Comparison of ENCODE assay signal across 12 cellular contexts in genomic region chr16:11024333-11025053, GRCh38.
DNase-seq lines count a peak whose midpoint lies in the region; ATAC-seq, FAIRE-seq and TF ChIP-seq lines count a peak whose summit lies in the region.
"Had no signal": no experiment of that assay in that cellular context is flagged by ENCODE, and none has a peak within 500 bp of the region (broad histone marks: within the 10 kb centered on the region; RNA-seq: fewer than 3 reads in every experiment).

No MANE protein-coding gene starts in this region.

- H3K27me3 Mint-ChIP-seq in activated naive CD8-positive, alpha-beta T cell treated with anti-CD3 and anti-CD28 coated beads, Interleukin-2, amount 10 ng/mL, durations not matched to agents 7 days and 5 days = no peaks in the 10 kb centered on the region
- H3K27me3 Mint-ChIP-seq in activated naive CD8-positive, alpha-beta T cell treated with anti-CD3 and anti-CD28 coated beads for 36 hours = no peaks in the 10 kb centered on the region
- no peaks in the 10 kb centered on the region for H3K27me3 Mint-ChIP-seq in astrocyte (ENCODE audit: low read depth, unreplicated experiment)
- no peaks in the 10 kb centered on the region for H3K27me3 Mint-ChIP-seq in T-helper 17 cell

- H3K9me3 Mint-ChIP-seq in activated naive CD8-positive, alpha-beta T cell treated with anti-CD3 and anti-CD28 coated beads, Interleukin-2, amount 10 ng/mL, durations not matched to agents 7 days and 5 days = peaks cover 17% of the 10 kb centered on the region
- peaks cover 26% of the 10 kb centered on the region for H3K9me3 Mint-ChIP-seq in activated naive CD8-positive, alpha-beta T cell treated with anti-CD3 and anti-CD28 coated beads for 36 hours
- peaks cover 23% of the 10 kb centered on the region for H3K9me3 Mint-ChIP-seq in astrocyte (ENCODE audit: unreplicated experiment)

- peak overlapping the region; percentile 9 for H3K4me3 Mint-ChIP-seq in activated naive CD8-positive, alpha-beta T cell treated with anti-CD3 and anti-CD28 coated beads, Interleukin-2, amount 10 ng/mL, durations not matched to agents 7 days and 5 days
- H3K4me3 Mint-ChIP-seq in activated naive CD8-positive, alpha-beta T cell treated with anti-CD3 and anti-CD28 coated beads for 36 hours = no peak overlapping the region
- H3K4me3 Mint-ChIP-seq in astrocyte (ENCODE audit: unreplicated experiment) (no peak overlapping the region), T-helper 17 cell (no peak overlapping the region)

- peaks cover 27% of the 10 kb centered on the region for H3K4me1 Mint-ChIP-seq in activated naive CD8-positive, alpha-beta T cell treated with anti-CD3 and anti-CD28 coated beads, Interleukin-2, amount 10 ng/mL, durations not matched to agents 7 days and 5 days
- H3K4me1 Mint-ChIP-seq in activated naive CD8-positive, alpha-beta T cell treated with anti-CD3 and anti-CD28 coated beads for 36 hours = no peaks in the 10 kb centered on the region
- H3K4me1 Mint-ChIP-seq in astrocyte (ENCODE audit: low read depth, unreplicated experiment) (no peaks in the 10 kb centered on the region), T-helper 17 cell (no peaks in the 10 kb centered on the region)

- no peak overlapping the region for H3K4me3 ChIP-seq in astrocyte (ENCODE audit: insufficient read depth, low read depth, low read length)
- H3K4me3 ChIP-seq: heart right ventricle, lung had no signal

- H3K27ac ChIP-seq in astrocyte (ENCODE audit: low read depth, low read length) = peak overlapping the region; percentile 9
- H3K27ac ChIP-seq: heart right ventricle had no signal

- POLR2A ChIA-PET in activated naive CD8-positive, alpha-beta T cell treated with anti-CD3 and anti-CD28 coated beads, Interleukin-2, amount 10 ng/mL, durations not matched to agents 7 days and 5 days (lab: Charles Lee) = no interaction called here

- H4K20me1 ChIP-seq in astrocyte (ENCODE audit: insufficient read depth, low read length) = no peaks in the 10 kb centered on the region

- ATAC-seq in activated naive CD8-positive, alpha-beta T cell treated with anti-CD3 and anti-CD28 coated beads, Interleukin-2, amount 10 ng/mL, durations not matched to agents 7 days and 5 days (ENCODE audit: low read depth) = peak; percentile 39
- ATAC-seq in HG03066 (IDR thresholded peaks at IDR 0.05; ENCODE audit: low read depth, unreplicated experiment) (peak; percentile 30), T-helper 17 cell (no peak)
- peak; percentile 53 for ATAC-seq in stimulated activated naive CD8-positive, alpha-beta T cell treated with anti-CD3 and anti-CD28 coated beads, Interleukin-15, Interleukin-2, amounts not matched to agents 100 U/mL and 50 U/mL, for 24 hours

- peak overlapping the region; percentile 20 for H3K4me2 ChIP-seq in astrocyte (ENCODE audit: low read length)

- H3K36me3 Mint-ChIP-seq in activated naive CD8-positive, alpha-beta T cell treated with anti-CD3 and anti-CD28 coated beads, Interleukin-2, amount 10 ng/mL, durations not matched to agents 7 days and 5 days = peaks cover 80% of the 10 kb centered on the region
- H3K36me3 Mint-ChIP-seq in activated naive CD8-positive, alpha-beta T cell treated with anti-CD3 and anti-CD28 coated beads for 36 hours = peaks cover 79% of the 10 kb centered on the region
- H3K36me3 Mint-ChIP-seq in astrocyte (ENCODE audit: low read depth, unreplicated experiment) (peaks cover 66% of the 10 kb centered on the region), T-helper 17 cell (ENCODE audit: low read depth) (peaks cover 24% of the 10 kb centered on the region)

- FAIRE-seq in astrocyte (lab: Jason Lieb, UNC) = no peak

- no peak for TF ChIP-seq CTCF in astrocyte (IDR thresholded peaks at IDR 0.05; ENCODE audit: insufficient read depth, low read depth, low read length)

- no peak for DNase-seq in activated naive CD8-positive, alpha-beta T cell treated with anti-CD3 and anti-CD28 coated beads, Interleukin-2, amount 10 ng/mL, durations not matched to agents 7 days and 5 days
- no peak for DNase-seq in activated naive CD8-positive, alpha-beta T cell treated with anti-CD3 and anti-CD28 coated beads for 36 hours
- DNase-seq in astrocyte (ENCODE audit: low read depth) (peak; percentile 64), GM03348 (ENCODE audit: low spot score) (no peak), T-helper 17 cell (no peak), GM19240 (ENCODE audit: insufficient read length, low spot score) (no peak)
- no peak for DNase-seq in stimulated activated naive CD8-positive, alpha-beta T cell treated with anti-CD3 and anti-CD28 coated beads, Interleukin-15, Interleukin-2, amounts not matched to agents 100 U/mL and 50 U/mL, for 24 hours
- DNase-seq: AML-193, heart right ventricle, NCI-H2081 treated with DMSO at 0.1 percent for 48 hours had no signal

- H3K27me3 ChIP-seq in astrocyte (ENCODE audit: insufficient read depth, low read length) = no peaks in the 10 kb centered on the region
- H3K27me3 ChIP-seq: heart right ventricle had no signal

- H3K79me2 ChIP-seq in astrocyte (ENCODE audit: insufficient read depth, low read length) = no peaks in the 10 kb centered on the region

- H3K9me3 ChIP-seq in astrocyte (ENCODE audit: insufficient read depth, low read depth, low read length) (peaks cover 3% of the 10 kb centered on the region), T-helper 17 cell (ENCODE audit: control insufficient read depth, low read length, poor library complexity, severe bottlenecking) (peaks cover 2% of the 10 kb centered on the region)

- H3K36me3 ChIP-seq in astrocyte (ENCODE audit: insufficient read depth, low read length) = peaks cover 11% of the 10 kb centered on the region

- H3K27ac Mint-ChIP-seq in activated naive CD8-positive, alpha-beta T cell treated with anti-CD3 and anti-CD28 coated beads, Interleukin-2, amount 10 ng/mL, durations not matched to agents 7 days and 5 days = peak overlapping the region; percentile 83
- no peak overlapping the region for H3K27ac Mint-ChIP-seq in activated naive CD8-positive, alpha-beta T cell treated with anti-CD3 and anti-CD28 coated beads for 36 hours
- H3K27ac Mint-ChIP-seq in astrocyte (ENCODE audit: unreplicated experiment) (no peak overlapping the region), T-helper 17 cell (no peak overlapping the region)

- H3K9ac ChIP-seq in astrocyte (ENCODE audit: low read length) = no peak overlapping the region

- H2AFZ ChIP-seq in astrocyte (ENCODE audit: low read depth, low read length) = no peak overlapping the region

- peaks cover 14% of the 10 kb centered on the region for H3K4me1 ChIP-seq in astrocyte (ENCODE audit: insufficient read depth, low read length)
